Comparison of ENCODE assay signal across 1 cellular context in genomic region chr3:194095464-194095863, GRCh38.
TF ChIP-seq lines count a peak whose summit lies in the region.

No MANE protein-coding gene starts in this region.

TF ChIP-seq in HepG2, 621 proteins besides CTCF, POLR2A, EP300 and RAD21 (continued from another document and continues in another):
- TF ChIP-seq GMEB1 (CRISPR knock-in tag; IDR thresholded peaks at IDR 0.05; ENCODE audit: borderline replicate concordance) (no peak), ZNF775 (CRISPR knock-in tag; IDR thresholded peaks at IDR 0.05; ENCODE audit: borderline replicate concordance) (no peak), ZNF674 (CRISPR knock-in tag; IDR thresholded peaks at IDR 0.05; ENCODE audit: low read depth) (no peak), ZNF614 (CRISPR knock-in tag; IDR thresholded peaks at IDR 0.05; ENCODE audit: borderline replicate concordance) (no peak), SOX6 (IDR thresholded peaks at IDR 0.05) (no peak), SOX6 (CRISPR knock-in tag; IDR thresholded peaks at IDR 0.05) (0 out of 2 replicates have a peak, but pooled peaks have one; percentile 31), ZNF891 (CRISPR knock-in tag; IDR thresholded peaks at IDR 0.05) (0 out of 2 replicates have a peak, but pooled peaks have one; percentile 43), ZNF44 (CRISPR knock-in tag; IDR thresholded peaks at IDR 0.05) (no peak), ZNF496 (CRISPR knock-in tag; IDR thresholded peaks at IDR 0.05; ENCODE audit: insufficient replicate concordance) (no peak), STAT6 (CRISPR knock-in tag; IDR thresholded peaks at IDR 0.05; ENCODE audit: borderline replicate concordance) (no peak), NR2F6 (IDR thresholded peaks at IDR 0.05) (no peak), NR2F6 (CRISPR knock-in tag; IDR thresholded peaks at IDR 0.05) (no peak), MED1 (CRISPR knock-in tag; IDR thresholded peaks at IDR 0.05) (no peak), SSRP1 (CRISPR knock-in tag; IDR thresholded peaks at IDR 0.05) (no peak), KAT8 (CRISPR knock-in tag; IDR thresholded peaks at IDR 0.05) (0 out of 2 replicates have a peak, but pooled peaks have one; percentile 27), ELF1 (CRISPR knock-in tag; IDR thresholded peaks at IDR 0.05) (peak; percentile 48; the same call in 1 of the 2 replicates), ZNF619 (CRISPR knock-in tag; IDR thresholded peaks at IDR 0.05) (no peak), SIX1 (CRISPR knock-in tag; IDR thresholded peaks at IDR 0.05; ENCODE audit: borderline replicate concordance) (peak; percentile 56; the same call in 1 of the 2 replicates), HNRNPH1 (optimal IDR thresholded peaks at IDR 0.05; ENCODE audit: low read depth, low read length) (no peak), ARNTL (CRISPR knock-in tag; IDR thresholded peaks at IDR 0.05) (no peak), ZNF574 (CRISPR knock-in tag; IDR thresholded peaks at IDR 0.05) (no peak), ZNF547 (CRISPR knock-in tag; IDR thresholded peaks at IDR 0.05) (no peak), ELF3 (CRISPR knock-in tag; IDR thresholded peaks at IDR 0.05) (0 out of 2 replicates have a peak, but pooled peaks have one; percentile 36), NFE2L1 (CRISPR knock-in tag; IDR thresholded peaks at IDR 0.05; ENCODE audit: borderline replicate concordance) (no peak), ZNF546 (CRISPR knock-in tag; conservative IDR thresholded peaks at IDR 0.05) (no peak), RARA (CRISPR knock-in tag; IDR thresholded peaks at IDR 0.05) (no peak), NFIB (CRISPR knock-in tag; IDR thresholded peaks at IDR 0.05; ENCODE audit: borderline replicate concordance) (no peak), TAF1 (CRISPR knock-in tag; IDR thresholded peaks at IDR 0.05) (no peak)
- TF ChIP-seq, protein P1, sequence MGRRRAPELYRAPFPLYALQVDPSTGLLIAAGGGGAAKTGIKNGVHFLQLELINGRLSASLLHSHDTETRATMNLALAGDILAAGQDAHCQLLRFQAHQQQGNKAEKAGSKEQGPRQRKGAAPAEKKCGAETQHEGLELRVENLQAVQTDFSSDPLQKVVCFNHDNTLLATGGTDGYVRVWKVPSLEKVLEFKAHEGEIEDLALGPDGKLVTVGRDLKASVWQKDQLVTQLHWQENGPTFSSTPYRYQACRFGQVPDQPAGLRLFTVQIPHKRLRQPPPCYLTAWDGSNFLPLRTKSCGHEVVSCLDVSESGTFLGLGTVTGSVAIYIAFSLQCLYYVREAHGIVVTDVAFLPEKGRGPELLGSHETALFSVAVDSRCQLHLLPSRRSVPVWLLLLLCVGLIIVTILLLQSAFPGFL (CRISPR knock-in tag; IDR thresholded peaks at IDR 0.05), result no peak
- TF ChIP-seq, protein P2, sequence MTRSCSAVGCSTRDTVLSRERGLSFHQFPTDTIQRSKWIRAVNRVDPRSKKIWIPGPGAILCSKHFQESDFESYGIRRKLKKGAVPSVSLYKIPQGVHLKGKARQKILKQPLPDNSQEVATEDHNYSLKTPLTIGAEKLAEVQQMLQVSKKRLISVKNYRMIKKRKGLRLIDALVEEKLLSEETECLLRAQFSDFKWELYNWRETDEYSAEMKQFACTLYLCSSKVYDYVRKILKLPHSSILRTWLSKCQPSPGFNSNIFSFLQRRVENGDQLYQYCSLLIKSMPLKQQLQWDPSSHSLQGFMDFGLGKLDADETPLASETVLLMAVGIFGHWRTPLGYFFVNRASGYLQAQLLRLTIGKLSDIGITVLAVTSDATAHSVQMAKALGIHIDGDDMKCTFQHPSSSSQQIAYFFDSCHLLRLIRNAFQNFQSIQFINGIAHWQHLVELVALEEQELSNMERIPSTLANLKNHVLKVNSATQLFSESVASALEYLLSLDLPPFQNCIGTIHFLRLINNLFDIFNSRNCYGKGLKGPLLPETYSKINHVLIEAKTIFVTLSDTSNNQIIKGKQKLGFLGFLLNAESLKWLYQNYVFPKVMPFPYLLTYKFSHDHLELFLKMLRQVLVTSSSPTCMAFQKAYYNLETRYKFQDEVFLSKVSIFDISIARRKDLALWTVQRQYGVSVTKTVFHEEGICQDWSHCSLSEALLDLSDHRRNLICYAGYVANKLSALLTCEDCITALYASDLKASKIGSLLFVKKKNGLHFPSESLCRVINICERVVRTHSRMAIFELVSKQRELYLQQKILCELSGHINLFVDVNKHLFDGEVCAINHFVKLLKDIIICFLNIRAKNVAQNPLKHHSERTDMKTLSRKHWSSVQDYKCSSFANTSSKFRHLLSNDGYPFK (CRISPR knock-in tag; IDR thresholded peaks at IDR 0.05; ENCODE audit: borderline replicate concordance), result peak; percentile 26; the same call in 1 of the 2 replicates
- TF ChIP-seq, protein P3, sequence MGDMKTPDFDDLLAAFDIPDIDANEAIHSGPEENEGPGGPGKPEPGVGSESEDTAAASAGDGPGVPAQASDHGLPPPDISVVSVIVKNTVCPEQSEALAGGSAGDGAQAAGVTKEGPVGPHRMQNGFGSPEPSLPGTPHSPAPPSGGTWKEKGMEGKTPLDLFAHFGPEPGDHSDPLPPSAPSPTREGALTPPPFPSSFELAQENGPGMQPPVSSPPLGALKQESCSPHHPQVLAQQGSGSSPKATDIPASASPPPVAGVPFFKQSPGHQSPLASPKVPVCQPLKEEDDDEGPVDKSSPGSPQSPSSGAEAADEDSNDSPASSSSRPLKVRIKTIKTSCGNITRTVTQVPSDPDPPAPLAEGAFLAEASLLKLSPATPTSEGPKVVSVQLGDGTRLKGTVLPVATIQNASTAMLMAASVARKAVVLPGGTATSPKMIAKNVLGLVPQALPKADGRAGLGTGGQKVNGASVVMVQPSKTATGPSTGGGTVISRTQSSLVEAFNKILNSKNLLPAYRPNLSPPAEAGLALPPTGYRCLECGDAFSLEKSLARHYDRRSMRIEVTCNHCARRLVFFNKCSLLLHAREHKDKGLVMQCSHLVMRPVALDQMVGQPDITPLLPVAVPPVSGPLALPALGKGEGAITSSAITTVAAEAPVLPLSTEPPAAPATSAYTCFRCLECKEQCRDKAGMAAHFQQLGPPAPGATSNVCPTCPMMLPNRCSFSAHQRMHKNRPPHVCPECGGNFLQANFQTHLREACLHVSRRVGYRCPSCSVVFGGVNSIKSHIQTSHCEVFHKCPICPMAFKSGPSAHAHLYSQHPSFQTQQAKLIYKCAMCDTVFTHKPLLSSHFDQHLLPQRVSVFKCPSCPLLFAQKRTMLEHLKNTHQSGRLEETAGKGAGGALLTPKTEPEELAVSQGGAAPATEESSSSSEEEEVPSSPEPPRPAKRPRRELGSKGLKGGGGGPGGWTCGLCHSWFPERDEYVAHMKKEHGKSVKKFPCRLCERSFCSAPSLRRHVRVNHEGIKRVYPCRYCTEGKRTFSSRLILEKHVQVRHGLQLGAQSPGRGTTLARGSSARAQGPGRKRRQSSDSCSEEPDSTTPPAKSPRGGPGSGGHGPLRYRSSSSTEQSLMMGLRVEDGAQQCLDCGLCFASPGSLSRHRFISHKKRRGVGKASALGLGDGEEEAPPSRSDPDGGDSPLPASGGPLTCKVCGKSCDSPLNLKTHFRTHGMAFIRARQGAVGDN (CRISPR knock-in tag; IDR thresholded peaks at IDR 0.05), result peak; percentile 69
- TF ChIP-seq, protein P4, sequence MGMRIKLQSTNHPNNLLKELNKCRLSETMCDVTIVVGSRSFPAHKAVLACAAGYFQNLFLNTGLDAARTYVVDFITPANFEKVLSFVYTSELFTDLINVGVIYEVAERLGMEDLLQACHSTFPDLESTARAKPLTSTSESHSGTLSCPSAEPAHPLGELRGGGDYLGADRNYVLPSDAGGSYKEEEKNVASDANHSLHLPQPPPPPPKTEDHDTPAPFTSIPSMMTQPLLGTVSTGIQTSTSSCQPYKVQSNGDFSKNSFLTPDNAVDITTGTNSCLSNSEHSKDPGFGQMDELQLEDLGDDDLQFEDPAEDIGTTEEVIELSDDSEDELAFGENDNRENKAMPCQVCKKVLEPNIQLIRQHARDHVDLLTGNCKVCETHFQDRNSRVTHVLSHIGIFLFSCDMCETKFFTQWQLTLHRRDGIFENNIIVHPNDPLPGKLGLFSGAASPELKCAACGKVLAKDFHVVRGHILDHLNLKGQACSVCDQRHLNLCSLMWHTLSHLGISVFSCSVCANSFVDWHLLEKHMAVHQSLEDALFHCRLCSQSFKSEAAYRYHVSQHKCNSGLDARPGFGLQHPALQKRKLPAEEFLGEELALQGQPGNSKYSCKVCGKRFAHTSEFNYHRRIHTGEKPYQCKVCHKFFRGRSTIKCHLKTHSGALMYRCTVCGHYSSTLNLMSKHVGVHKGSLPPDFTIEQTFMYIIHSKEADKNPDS (CRISPR knock-in tag; IDR thresholded peaks at IDR 0.05), result no peak
- TF ChIP-seq, protein P5, sequence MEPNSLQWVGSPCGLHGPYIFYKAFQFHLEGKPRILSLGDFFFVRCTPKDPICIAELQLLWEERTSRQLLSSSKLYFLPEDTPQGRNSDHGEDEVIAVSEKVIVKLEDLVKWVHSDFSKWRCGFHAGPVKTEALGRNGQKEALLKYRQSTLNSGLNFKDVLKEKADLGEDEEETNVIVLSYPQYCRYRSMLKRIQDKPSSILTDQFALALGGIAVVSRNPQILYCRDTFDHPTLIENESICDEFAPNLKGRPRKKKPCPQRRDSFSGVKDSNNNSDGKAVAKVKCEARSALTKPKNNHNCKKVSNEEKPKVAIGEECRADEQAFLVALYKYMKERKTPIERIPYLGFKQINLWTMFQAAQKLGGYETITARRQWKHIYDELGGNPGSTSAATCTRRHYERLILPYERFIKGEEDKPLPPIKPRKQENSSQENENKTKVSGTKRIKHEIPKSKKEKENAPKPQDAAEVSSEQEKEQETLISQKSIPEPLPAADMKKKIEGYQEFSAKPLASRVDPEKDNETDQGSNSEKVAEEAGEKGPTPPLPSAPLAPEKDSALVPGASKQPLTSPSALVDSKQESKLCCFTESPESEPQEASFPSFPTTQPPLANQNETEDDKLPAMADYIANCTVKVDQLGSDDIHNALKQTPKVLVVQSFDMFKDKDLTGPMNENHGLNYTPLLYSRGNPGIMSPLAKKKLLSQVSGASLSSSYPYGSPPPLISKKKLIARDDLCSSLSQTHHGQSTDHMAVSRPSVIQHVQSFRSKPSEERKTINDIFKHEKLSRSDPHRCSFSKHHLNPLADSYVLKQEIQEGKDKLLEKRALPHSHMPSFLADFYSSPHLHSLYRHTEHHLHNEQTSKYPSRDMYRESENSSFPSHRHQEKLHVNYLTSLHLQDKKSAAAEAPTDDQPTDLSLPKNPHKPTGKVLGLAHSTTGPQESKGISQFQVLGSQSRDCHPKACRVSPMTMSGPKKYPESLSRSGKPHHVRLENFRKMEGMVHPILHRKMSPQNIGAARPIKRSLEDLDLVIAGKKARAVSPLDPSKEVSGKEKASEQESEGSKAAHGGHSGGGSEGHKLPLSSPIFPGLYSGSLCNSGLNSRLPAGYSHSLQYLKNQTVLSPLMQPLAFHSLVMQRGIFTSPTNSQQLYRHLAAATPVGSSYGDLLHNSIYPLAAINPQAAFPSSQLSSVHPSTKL (CRISPR knock-in tag; IDR thresholded peaks at IDR 0.05), result peak; percentile 18; the same call in 1 of the 2 replicates
